In the genomic region with DNA sequence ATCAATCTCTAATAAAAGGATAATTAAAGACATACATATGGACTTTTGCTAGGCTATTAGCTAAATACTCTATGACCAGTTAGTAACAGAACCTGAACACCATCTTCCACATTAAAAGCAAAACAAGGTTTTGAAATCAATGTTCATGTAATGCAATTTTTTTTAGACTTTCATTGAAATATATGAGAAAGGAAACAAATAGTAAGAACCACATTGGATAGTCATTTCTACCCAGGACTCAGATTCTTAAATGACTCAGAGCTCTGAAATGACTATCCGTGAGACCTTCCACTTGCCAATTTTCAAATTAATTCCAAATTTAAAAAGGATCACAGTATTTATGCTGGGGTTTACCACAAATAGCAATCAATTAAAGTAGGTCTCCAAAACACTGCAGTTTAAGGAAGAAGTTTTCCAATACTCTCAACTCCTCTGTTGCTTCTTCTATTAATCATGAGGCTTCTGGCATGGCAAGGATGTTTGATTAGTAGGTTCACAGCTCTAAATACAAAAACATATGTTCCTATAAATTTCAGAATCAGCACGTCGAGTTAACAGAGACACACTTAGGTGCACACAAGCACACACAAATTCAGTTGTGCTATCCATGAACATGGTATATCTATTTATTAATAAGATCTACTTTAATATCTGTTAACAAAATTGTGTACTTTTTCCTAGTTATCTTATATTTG, we compare ENCODE assay signal across 14 cellular contexts.
DNase-seq lines count a peak whose midpoint lies in the region; ATAC-seq lines count a peak whose summit lies in the region.
"Had no signal": no experiment of that assay in that cellular context is flagged by ENCODE, and none has a peak within 500 bp of the region (broad histone marks: within the 10 kb centered on the region; RNA-seq: fewer than 3 reads in every experiment).

No MANE protein-coding gene starts in this region.

- H3K4me3 Mint-ChIP-seq in activated T-helper 17 cell treated with anti-CD3 and anti-CD28 coated beads, Interleukin-2, amount 50 U/mL, for 72 hours = peak overlapping the region; percentile 30
- H3K4me3 Mint-ChIP-seq: CD8-positive, alpha-beta T cell had no signal

- ATAC-seq in GM18861 (IDR thresholded peaks at IDR 0.05; ENCODE audit: unreplicated experiment) (peak; percentile 80), HG02852 (IDR thresholded peaks at IDR 0.05; ENCODE audit: unreplicated experiment) (peak; percentile 94), GM21825 (IDR thresholded peaks at IDR 0.05; ENCODE audit: unreplicated experiment) (no peak)
- ATAC-seq in activated T-helper 17 cell treated with anti-CD3 and anti-CD28 coated beads, Interleukin-2, amount 50 U/mL, for 72 hours (replicated peaks) = peak; percentile 93
- ATAC-seq: CD8-positive, alpha-beta T cell had no signal

- H3K27ac Mint-ChIP-seq in activated T-helper 17 cell treated with anti-CD3 and anti-CD28 coated beads, Interleukin-2, amount 50 U/mL, for 72 hours = peak overlapping the region; percentile 79
- H3K27ac Mint-ChIP-seq: CD8-positive, alpha-beta T cell had no signal

- DNase-seq in GM04503 (ENCODE audit: low read depth) = peak; percentile 62
- DNase-seq in LoVo (ENCODE audit: low spot score) = no peak
- DNase-seq in KG1 (lab: John Stamatoyannopoulos, UW) = no peak
- DNase-seq in SW480 (ENCODE audit: low spot score) = no peak
- DNase-seq: adrenal gland; CD8-positive, alpha-beta T cell; islet precursor cell; SJCRH30; small intestine; substantia nigra had no signal

- peaks cover 10% of the 10 kb centered on the region for H3K9me3 Mint-ChIP-seq in activated T-helper 17 cell treated with anti-CD3 and anti-CD28 coated beads, Interleukin-2, amount 50 U/mL, for 72 hours

- peaks cover 14% of the 10 kb centered on the region for H3K4me1 Mint-ChIP-seq in activated T-helper 17 cell treated with anti-CD3 and anti-CD28 coated beads, Interleukin-2, amount 50 U/mL, for 72 hours

- peaks cover 17% of the 10 kb centered on the region for H3K27me3 Mint-ChIP-seq in activated T-helper 17 cell treated with anti-CD3 and anti-CD28 coated beads, Interleukin-2, amount 50 U/mL, for 72 hours

- no peaks in the 10 kb centered on the region for H3K36me3 Mint-ChIP-seq in activated T-helper 17 cell treated with anti-CD3 and anti-CD28 coated beads, Interleukin-2, amount 50 U/mL, for 72 hours (ENCODE audit: low read depth)
